Comparison of ENCODE assay signal across 11 cellular contexts in the genomic region with DNA sequence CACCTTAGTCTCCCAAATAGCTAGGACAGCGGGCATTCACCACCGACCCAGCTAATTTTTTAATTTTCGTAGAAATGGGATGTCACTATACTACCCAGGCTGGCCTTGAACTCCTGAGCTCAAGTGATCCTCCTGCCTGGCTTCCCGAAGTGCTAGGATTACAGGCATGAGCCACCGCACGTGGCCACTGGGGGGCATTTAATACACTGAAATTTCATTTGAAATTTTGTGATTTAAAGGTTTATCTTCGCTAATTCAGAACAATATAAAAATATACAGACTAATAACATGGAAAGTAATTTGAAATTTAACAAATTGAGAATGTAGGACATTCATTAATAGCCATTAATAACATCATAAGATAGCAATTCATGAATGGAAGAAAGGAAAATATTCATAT. TPM values are rescaled to one million over a fixed set of nuclear protein-coding genes. Genes with fewer than 3 reads are reported as not detected.
DNase-seq lines count a peak whose midpoint lies in the region; ATAC-seq and TF ChIP-seq lines count a peak whose summit lies in the region.
"Had no signal": no experiment of that assay in that cellular context is flagged by ENCODE, and none has a peak within 500 bp of the region (broad histone marks: within the 10 kb centered on the region; RNA-seq: fewer than 3 reads in every experiment).

No MANE protein-coding gene starts in this region.

- no peaks in the 10 kb centered on the region for H3K27me3 Mint-ChIP-seq in type B pancreatic cell
- H3K27me3 Mint-ChIP-seq in CD8-positive, alpha-beta memory T cell: peaks cover 6 to 56% of the 10 kb centered on the region in 2 donors
- H3K27me3 Mint-ChIP-seq in activated naive CD8-positive, alpha-beta T cell treated with anti-CD3 and anti-CD28 coated beads for 36 hours: peaks cover 27% of the 10 kb centered on the region

- intact Hi-C loops in Panc1 (cut with micrococcal nuclease; ENCODE audit: unreplicated experiment): no loop called here

- H3K36me3 ChIP-seq in cardiac muscle cell: no peaks in the 10 kb centered on the region
- H3K36me3 ChIP-seq in right atrium auricular region: no peaks in the 10 kb centered on the region
- no peaks in the 10 kb centered on the region for H3K36me3 ChIP-seq in Panc1 (ENCODE audit: control insufficient read depth, insufficient read depth, low read length)
- H3K36me3 ChIP-seq in CD8-positive, alpha-beta memory T cell (ENCODE audit: insufficient read depth, low read length): no peaks in the 10 kb centered on the region
- H3K36me3 ChIP-seq: spleen had no signal

- no TSS peak for BruUV-seq in Panc1 (replicated peaks; lab: Mats Ljungman, UMichigan)

- in situ Hi-C loops in Panc1 (cut with HindIII; ENCODE audit: low pct_unique_long_range_greater_than_20kb, low sequenced_read_pairs): no loop called here

- TF ChIP-seq CTCF in cardiac muscle cell (IDR thresholded peaks at IDR 0.05; ENCODE audit: low read depth, low read length) (peak; percentile 26), right atrium auricular region (IDR thresholded peaks at IDR 0.05) (peak in 1 of 2 donors; percentile 26), Panc1 (IDR thresholded peaks at IDR 0.05) (peak; percentile 64), epithelial cell of proximal tubule (conservative IDR thresholded peaks at IDR 0.05; ENCODE audit: low read depth, low read length) (peak; percentile 45), type B pancreatic cell (conservative IDR thresholded peaks at IDR 0.05) (peak; percentile 69)

- H3K4me3 Mint-ChIP-seq in type B pancreatic cell: no peak overlapping the region
- no peak overlapping the region for H3K4me3 Mint-ChIP-seq in CD8-positive, alpha-beta memory T cell
- H3K4me3 Mint-ChIP-seq in activated naive CD8-positive, alpha-beta T cell treated with anti-CD3 and anti-CD28 coated beads for 36 hours: no peak overlapping the region
- H3K4me3 Mint-ChIP-seq: activated T-helper 1 cell treated with anti-CD3 and anti-CD28 coated beads, Interleukin-12 subunit alpha, Interleukin-12 subunit beta, Interleukin-2, Interleukin-4 antibody, amounts not matched to agents 30 ng/mL and 10 ng/mL and 1 ng/mL, durations not matched to agents 14 hours and 24 hours and 36 hours had no signal

- no peaks in the 10 kb centered on the region for H3K4me1 ChIP-seq in cardiac muscle cell (ENCODE audit: low read depth)
- H3K4me1 ChIP-seq in right atrium auricular region: no peaks in the 10 kb centered on the region
- H3K4me1 ChIP-seq in Panc1 (ENCODE audit: control insufficient read depth, insufficient read depth, low read length): no peaks in the 10 kb centered on the region
- H3K4me1 ChIP-seq in CD8-positive, alpha-beta memory T cell (ENCODE audit: insufficient read depth, low read length): no peaks in the 10 kb centered on the region
- H3K4me1 ChIP-seq: spleen had no signal

- H3K36me3 Mint-ChIP-seq in type B pancreatic cell: no peaks in the 10 kb centered on the region
- H3K36me3 Mint-ChIP-seq in CD8-positive, alpha-beta memory T cell: no peaks in the 10 kb centered on the region
- H3K36me3 Mint-ChIP-seq in activated naive CD8-positive, alpha-beta T cell treated with anti-CD3 and anti-CD28 coated beads for 36 hours: no peaks in the 10 kb centered on the region

- H3K27me3 ChIP-seq in cardiac muscle cell: no peaks in the 10 kb centered on the region
- H3K27me3 ChIP-seq in right atrium auricular region: no peaks in the 10 kb centered on the region
- no peaks in the 10 kb centered on the region for H3K27me3 ChIP-seq in Panc1 (ENCODE audit: control insufficient read depth, insufficient read depth, low read length)
- H3K27me3 ChIP-seq in CD8-positive, alpha-beta memory T cell (ENCODE audit: insufficient read depth, low read length, poor library complexity, severe bottlenecking): no peaks in the 10 kb centered on the region

- ATAC-seq in Panc1: no peak

- no peaks in the 10 kb centered on the region for H3K9me3 Mint-ChIP-seq in type B pancreatic cell
- H3K9me3 Mint-ChIP-seq in CD8-positive, alpha-beta memory T cell: no peaks in the 10 kb centered on the region
- no peaks in the 10 kb centered on the region for H3K9me3 Mint-ChIP-seq in activated naive CD8-positive, alpha-beta T cell treated with anti-CD3 and anti-CD28 coated beads for 36 hours
- H3K9me3 Mint-ChIP-seq: activated T-helper 1 cell treated with anti-CD3 and anti-CD28 coated beads, Interleukin-12 subunit alpha, Interleukin-12 subunit beta, Interleukin-2, Interleukin-4 antibody, amounts not matched to agents 30 ng/mL and 10 ng/mL and 1 ng/mL, durations not matched to agents 14 hours and 24 hours and 36 hours had no signal

- DNase-seq in cardiac muscle cell (ENCODE audit: low read depth in 1 of 2, low spot score in 1 of 2) (no peak), right atrium auricular region (ENCODE audit: low spot score) (no peak), Panc1 (ENCODE audit: low read depth, low spot score) (no peak), epithelial cell of proximal tubule (ENCODE audit: low read depth) (no peak), type B pancreatic cell (ENCODE audit: extremely low spot score, unreplicated experiment) (no peak), NCI-H128 (lab: John Stamatoyannopoulos, UW; ENCODE audit: unreplicated experiment) (no peak)
- DNase-seq in CD8-positive, alpha-beta memory T cell: no peak
- DNase-seq in activated naive CD8-positive, alpha-beta T cell treated with anti-CD3 and anti-CD28 coated beads for 36 hours: no peak
- DNase-seq: NCI-H748 treated with DMSO at 0.1 percent for 48 hours, spleen had no signal

- H3K27ac ChIP-seq in cardiac muscle cell (no peak overlapping the region), right atrium auricular region (no peak overlapping the region), Panc1 (ENCODE audit: low read length) (no peak overlapping the region)
- H3K27ac ChIP-seq in CD8-positive, alpha-beta memory T cell (ENCODE audit: low read depth, low read length): no peak overlapping the region
- H3K27ac ChIP-seq: spleen had no signal

- H3K4me1 Mint-ChIP-seq in type B pancreatic cell (ENCODE audit: unreplicated experiment): no peaks in the 10 kb centered on the region
- no peaks in the 10 kb centered on the region for H3K4me1 Mint-ChIP-seq in CD8-positive, alpha-beta memory T cell
- no peaks in the 10 kb centered on the region for H3K4me1 Mint-ChIP-seq in activated naive CD8-positive, alpha-beta T cell treated with anti-CD3 and anti-CD28 coated beads for 36 hours

- CTCF ChIA-PET in Panc1 (lab: Charles Lee): interaction anchor here (0.7 kb wide), 1 partner anchor 618 kb away, joined by 3 read pairs; no protein-coding TSS in a partner anchor
- CTCF ChIA-PET in CD8-positive, alpha-beta memory T cell (lab: Charles Lee): no interaction called here

- POLR2A ChIA-PET in Panc1 (lab: Charles Lee): no interaction called here
- POLR2A ChIA-PET in CD8-positive, alpha-beta memory T cell (lab: Charles Lee): no interaction called here

- H3K4me3 ChIP-seq in cardiac muscle cell (no peak overlapping the region), right atrium auricular region (no peak overlapping the region), Panc1 (ENCODE audit: low read depth in 2 of 2, low read length in 2 of 2) (no peak overlapping the region), epithelial cell of proximal tubule (ENCODE audit: low read depth, low read length) (no peak overlapping the region)
- no peak overlapping the region for H3K4me3 ChIP-seq in CD8-positive, alpha-beta memory T cell (ENCODE audit: low read length)
- H3K4me3 ChIP-seq: spleen had no signal

- H3K9me3 ChIP-seq in cardiac muscle cell (ENCODE audit: low read depth) (no peaks in the 10 kb centered on the region), right atrium auricular region (no peaks in the 10 kb centered on the region), Panc1 (ENCODE audit: control insufficient read depth, insufficient read depth, low read depth, low read length) (no peaks in the 10 kb centered on the region)
- H3K9me3 ChIP-seq in CD8-positive, alpha-beta memory T cell (ENCODE audit: low read length): no peaks in the 10 kb centered on the region
- H3K9me3 ChIP-seq: spleen had no signal

- H3K27ac Mint-ChIP-seq in type B pancreatic cell: no peak overlapping the region
- H3K27ac Mint-ChIP-seq in CD8-positive, alpha-beta memory T cell: no peak overlapping the region
- no peak overlapping the region for H3K27ac Mint-ChIP-seq in activated naive CD8-positive, alpha-beta T cell treated with anti-CD3 and anti-CD28 coated beads for 36 hours
- H3K27ac Mint-ChIP-seq: activated T-helper 1 cell treated with anti-CD3 and anti-CD28 coated beads, Interleukin-12 subunit alpha, Interleukin-12 subunit beta, Interleukin-2, Interleukin-4 antibody, amounts not matched to agents 30 ng/mL and 10 ng/mL and 1 ng/mL, durations not matched to agents 14 hours and 24 hours and 36 hours had no signal

RNA-seq across cellular contexts. Expression of a gene that starts 20.5 kb away (rescaled TPM):
- total RNA-seq in cardiac muscle cell (5.4 and 6.9 TPM in 2 replicates), right atrium auricular region (1 to 10 TPM; 4.3 to 5.5 TPM), Panc1 (2021; ENCODE audit: unreplicated experiment) (15.8 TPM), epithelial cell of proximal tubule (3.6 and 4.1 TPM in 2 replicates), type B pancreatic cell (ENCODE audit: low replicate concordance) (9.9 and 12.4 TPM in 2 replicates)
- 4.4 and 4.7 TPM in 2 replicates for polyA plus RNA-seq in cardiac muscle cell
- polyA plus RNA-seq in Panc1 (2012; ENCODE audit: insufficient read length): 4.2 TPM
- total RNA-seq in CD8-positive, alpha-beta memory T cell: 1 to 10 TPM; 4.9 to 6.6 TPM
- 2.7 TPM for polyA plus RNA-seq in CD8-positive, alpha-beta memory T cell
- total RNA-seq in activated naive CD8-positive, alpha-beta T cell treated with anti-CD3 and anti-CD28 coated beads for 36 hours: 1 to 10 TPM; 6.7 to 7.0 TPM
